In the genomic region with DNA sequence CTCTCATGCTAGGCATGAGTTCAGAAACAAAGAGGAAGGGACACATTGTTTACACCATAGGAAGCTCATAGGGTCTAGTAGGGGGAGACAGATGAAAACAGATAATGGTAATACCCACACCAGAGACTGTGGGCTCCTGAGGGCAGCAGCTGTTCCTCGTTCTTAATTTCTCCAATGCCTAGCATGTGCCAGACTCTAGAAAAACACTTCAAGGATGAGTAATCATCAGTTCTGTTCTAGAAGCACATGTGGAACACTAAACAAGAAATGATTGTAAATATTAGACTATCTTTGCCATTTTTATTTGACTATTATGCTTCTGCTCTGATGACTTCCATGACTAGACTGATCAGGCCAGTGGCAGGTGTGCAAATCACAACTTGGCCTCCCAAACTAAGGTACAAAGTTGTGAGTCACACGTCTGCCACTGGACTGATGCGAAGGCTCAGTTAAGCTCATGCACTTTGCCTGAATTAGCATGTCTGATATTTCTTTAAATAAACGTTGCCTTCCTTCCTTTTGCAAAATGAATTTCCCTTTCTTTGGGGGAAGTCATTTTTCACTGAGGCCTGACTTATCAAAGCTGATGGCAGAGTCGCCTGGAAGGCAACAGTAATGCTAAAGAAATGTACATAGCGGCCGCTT, we compare ENCODE assay signal across 1 cellular context.
TF ChIP-seq lines count a peak whose summit lies in the region.

No MANE protein-coding gene starts in this region.

TF ChIP-seq in HepG2, 621 proteins besides CTCF, POLR2A, EP300 and RAD21 (continued from another document):
- TF ChIP-seq ZFP37 (CRISPR knock-in tag; IDR thresholded peaks at IDR 0.05; ENCODE audit: borderline replicate concordance) = no peak
TF ChIP-seq in HepG2: peak in this region for 0.
